10 cellular contexts compared by ENCODE assay signal in the genomic region with DNA sequence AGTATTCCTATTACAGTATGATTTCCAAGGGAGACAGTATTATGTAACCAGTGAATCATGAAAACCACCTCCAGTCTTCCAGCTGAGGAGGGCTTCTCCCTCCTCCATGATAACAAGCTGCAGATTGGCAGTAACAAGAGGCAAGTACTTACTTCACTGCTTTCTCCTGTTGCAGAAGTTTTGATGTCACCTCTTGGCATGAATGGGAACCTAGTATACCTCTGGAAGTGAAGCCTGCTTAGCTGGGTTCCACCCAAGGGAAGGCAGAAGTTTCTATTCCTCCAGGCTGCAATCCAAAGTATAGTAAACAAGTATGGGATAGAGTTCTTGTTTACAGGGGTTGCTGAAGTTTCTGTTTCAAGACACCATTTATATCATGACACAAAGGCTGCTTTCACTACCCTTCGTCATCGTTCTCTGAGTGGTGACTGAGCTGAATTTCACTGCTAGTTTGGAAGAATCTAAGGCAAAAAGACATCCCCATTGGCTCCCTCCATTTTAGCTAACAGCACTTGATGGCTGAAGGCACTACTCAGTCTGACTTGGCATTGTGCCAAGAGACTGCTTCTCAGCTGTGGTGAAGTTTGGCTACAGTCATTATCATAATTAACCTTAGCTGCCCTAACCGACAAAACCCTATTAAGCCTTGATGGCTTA. TPM values are rescaled to one million over a fixed set of nuclear protein-coding genes. Genes with fewer than 3 reads are reported as not detected.
A peak's percentile ranks its signal among the peaks of the same experiment; 100 is the strongest.
DNase-seq lines count a peak whose midpoint lies in the region; ATAC-seq and TF ChIP-seq lines count a peak whose summit lies in the region.
"Had no signal": no experiment of that assay in that cellular context is flagged by ENCODE, and none has a peak within 500 bp of the region (broad histone marks: within the 10 kb centered on the region; RNA-seq: fewer than 3 reads in every experiment).

No MANE protein-coding gene starts in this region.

- DNase-seq in GM03348 (ENCODE audit: low spot score) (peak; percentile 56), NCI-H2227 treated with DMSO at 0.1 percent for 48 hours (lab: John Stamatoyannopoulos, UW) (peak; percentile 62), caudate nucleus (lab: John Stamatoyannopoulos, UW) (peak in 25 of 61 donors; percentile 13 to 87 (median 41)), myocyte (ENCODE audit: low read depth) (peak; percentile 44), HEK293T (ENCODE audit: extremely low spot score) (no peak), cerebellar cortex (ENCODE audit: low spot score) (no peak)
- no peak for DNase-seq in stimulated activated CD4-positive, alpha-beta T cell treated with anti-CD3 and anti-CD28 coated beads, Interleukin-1b, Interleukin-23, amount 100 ng/mL, for 48 hours
- DNase-seq: effector CD8-positive, alpha-beta T cell had no signal

- POLR2A ChIA-PET in HEK293T (lab: Yijun Ruan, JAX) = no interaction called here

- H3K27ac ChIP-seq in caudate nucleus (ENCODE audit: low read depth, low read length) = peak overlapping the region; percentile 79
- H3K27ac ChIP-seq: VCaP had no signal

- CTCF ChIA-PET in HEK293T (lab: Yijun Ruan, JAX) = interaction anchor here (0.7 to 1.8 kb wide), 3 partner anchors 10 to 14 kb away, joined by 3 to 8 read pairs (median 4); no protein-coding TSS in a partner anchor

- no peak for ATAC-seq in esophagus mucosa

TF ChIP-seq in HEK293T, 16 proteins besides CTCF, POLR2A, EP300 and RAD21:
- TF ChIP-seq FOXK2 (IDR thresholded peaks at IDR 0.05) (no peak), TARDBP (IDR thresholded peaks at IDR 0.05) (no peak), FOXM1 (IDR thresholded peaks at IDR 0.05; ENCODE audit: borderline replicate concordance) (no peak), BHLHE40 (IDR thresholded peaks at IDR 0.05; ENCODE audit: borderline replicate concordance) (no peak), HDGF (IDR thresholded peaks at IDR 0.05; ENCODE audit: borderline replicate concordance) (no peak), SUZ12 (IDR thresholded peaks at IDR 0.05) (no peak), FOXA1 (IDR thresholded peaks at IDR 0.05) (no peak), ARNT (IDR thresholded peaks at IDR 0.05) (no peak), SP1 (IDR thresholded peaks at IDR 0.05) (no peak), LEF1 (IDR thresholded peaks at IDR 0.05; ENCODE audit: borderline replicate concordance) (no peak), ELF4 (IDR thresholded peaks at IDR 0.05) (no peak), CTBP1 (IDR thresholded peaks at IDR 0.05; ENCODE audit: borderline replicate concordance) (no peak), ZNF384 (IDR thresholded peaks at IDR 0.05) (no peak), L3MBTL2 (conservative IDR thresholded peaks at IDR 0.05) (no peak), NFRKB (IDR thresholded peaks at IDR 0.05) (no peak)
- TF ChIP-seq, protein P1, sequence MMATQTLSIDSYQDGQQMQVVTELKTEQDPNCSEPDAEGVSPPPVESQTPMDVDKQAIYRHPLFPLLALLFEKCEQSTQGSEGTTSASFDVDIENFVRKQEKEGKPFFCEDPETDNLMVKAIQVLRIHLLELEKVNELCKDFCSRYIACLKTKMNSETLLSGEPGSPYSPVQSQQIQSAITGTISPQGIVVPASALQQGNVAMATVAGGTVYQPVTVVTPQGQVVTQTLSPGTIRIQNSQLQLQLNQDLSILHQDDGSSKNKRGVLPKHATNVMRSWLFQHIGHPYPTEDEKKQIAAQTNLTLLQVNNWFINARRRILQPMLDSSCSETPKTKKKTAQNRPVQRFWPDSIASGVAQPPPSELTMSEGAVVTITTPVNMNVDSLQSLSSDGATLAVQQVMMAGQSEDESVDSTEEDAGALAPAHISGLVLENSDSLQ (IDR thresholded peaks at IDR 0.05) = no peak

RNA-seq across cellular contexts. Expression of a gene that starts 49.8 kb away (rescaled TPM):
- total RNA-seq in myocyte (11.8 and 13.0 TPM in 2 replicates), esophagus mucosa (9.7 TPM)
- polyA plus RNA-seq in myocyte (2012) = 7.5 TPM

Comparison
In these comparisons a context has a peak if more than half of its experiments do, and no peak if none do; other contexts are left out.
1. DNase-seq: peak in GM03348 (single experiment), NCI-H2227 treated with DMSO at 0.1 percent for 48 hours (single experiment) and myocyte (single experiment); none in HEK293T (single experiment), stimulated activated CD4-positive, alpha-beta T cell treated with anti-CD3 and anti-CD28 coated beads, Interleukin-1b, Interleukin-23, amount 100 ng/mL, for 48 hours (single experiment) and cerebellar cortex (single experiment).